ENCODE assay signal across 13 cellular contexts in the genomic region with DNA sequence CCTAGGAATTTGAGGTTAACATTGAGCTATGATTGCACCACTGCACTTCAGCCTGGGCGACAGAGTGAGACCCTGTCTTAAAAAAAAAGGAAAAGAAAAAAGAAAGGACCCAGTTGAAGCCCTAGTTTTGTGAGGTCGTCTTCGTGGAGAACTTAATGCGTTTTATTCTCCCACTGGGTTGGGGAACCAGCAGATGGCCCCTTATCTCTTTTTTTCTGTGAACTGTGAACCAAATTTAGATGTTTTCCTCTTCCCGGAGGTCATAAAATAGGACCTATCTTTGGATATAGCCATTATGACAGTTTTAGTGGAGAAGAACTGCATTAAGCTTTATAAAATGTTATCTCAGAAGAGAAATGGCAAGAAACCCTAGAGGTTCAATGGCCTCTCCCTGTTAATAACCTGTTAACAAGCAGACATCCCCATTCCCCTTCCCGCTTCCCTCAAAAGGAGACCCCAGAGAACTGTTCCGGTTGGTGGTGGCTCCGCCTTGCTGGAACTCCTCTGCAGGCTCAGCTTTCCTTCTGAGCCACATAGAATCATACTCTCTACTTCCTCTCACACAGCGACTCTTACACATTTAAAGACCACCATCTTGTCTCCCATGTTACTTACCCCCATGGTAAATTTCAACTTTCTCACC.
"Had no signal": no experiment of that assay in that cellular context is flagged by ENCODE, and none has a peak within 500 bp of the region (broad histone marks: within the 10 kb centered on the region; RNA-seq: fewer than 3 reads in every experiment).

No MANE protein-coding gene starts in this region.

- H3K27me3 ChIP-seq: right lobe of liver had no signal

- ATAC-seq: right lobe of liver had no signal

- H3K36me3 ChIP-seq: right lobe of liver had no signal

- H3K9me3 ChIP-seq: psoas muscle, right lobe of liver had no signal

- H3K4me3 ChIP-seq: coronary artery, psoas muscle, right lobe of liver had no signal

- H3K27ac ChIP-seq: coronary artery, psoas muscle, right lobe of liver, VCaP had no signal

- FAIRE-seq: frontal cortex, kidney had no signal

- DNase-seq: activated CD4-positive, alpha-beta memory T cell treated with anti-CD3 and anti-CD28 coated beads, Interleukin-2, amount 10 ng/mL, durations not matched to agents 7 days and 5 days; activated gamma-delta T cell treated with Interleukin-2 at 50 U/mL for 16 hours; activated naive CD8-positive, alpha-beta T cell treated with anti-CD3 and anti-CD28 coated beads, Interleukin-2, amount 10 ng/mL, durations not matched to agents 7 days and 5 days; central memory CD4-positive, alpha-beta T cell; effector CD4-positive, alpha-beta T cell; occipital lobe; stimulated activated CD4-positive, alpha-beta T cell treated with anti-CD3 and anti-CD28 coated beads, Interleukin-4, amount 100 ng/mL, for 1 hour had no signal
